1 cellular context compared by ENCODE assay signal in the genomic region with DNA sequence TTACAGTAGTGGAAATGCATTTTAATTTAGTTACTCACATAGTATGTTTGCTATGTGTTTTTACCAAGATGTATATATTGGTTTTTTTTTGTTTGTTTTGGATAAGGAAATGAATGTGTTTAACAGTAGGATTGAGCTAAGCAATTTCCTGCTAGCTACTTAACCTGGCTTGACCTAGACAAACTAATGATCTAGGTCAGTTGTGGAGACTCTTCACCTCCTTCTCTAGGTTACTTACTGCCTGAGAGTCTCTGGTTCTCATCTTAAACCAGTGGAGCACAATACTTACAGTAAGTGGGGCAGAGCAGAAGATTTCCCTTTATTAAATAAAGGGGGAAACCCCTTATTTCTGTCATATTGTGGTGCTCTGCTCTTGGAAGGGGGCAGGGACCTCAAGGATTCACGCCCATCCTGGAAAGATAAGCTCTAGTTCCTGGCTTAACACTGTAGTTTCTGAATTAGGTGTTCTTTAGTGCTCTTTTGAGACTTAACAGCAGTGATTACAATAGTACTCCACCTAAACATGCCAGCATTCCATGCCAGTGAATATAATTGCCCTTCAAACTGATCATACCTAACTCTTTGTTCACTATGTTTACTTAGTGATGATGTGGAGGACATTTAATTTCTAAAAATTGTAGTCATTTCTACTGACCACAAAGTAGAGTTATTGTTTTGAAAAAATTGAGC.
TF ChIP-seq lines count a peak whose summit lies in the region.

No MANE protein-coding gene starts in this region.

TF ChIP-seq in HepG2, 621 proteins besides CTCF, POLR2A, EP300 and RAD21 (continued from another document):
- TF ChIP-seq ZNF782 (CRISPR knock-in tag; IDR thresholded peaks at IDR 0.05; ENCODE audit: borderline replicate concordance) (no peak), KLF6 (CRISPR knock-in tag; IDR thresholded peaks at IDR 0.05) (no peak), SMC3 (IDR thresholded peaks at IDR 0.05; ENCODE audit: low read length) (no peak), ZNF496 (CRISPR knock-in tag; IDR thresholded peaks at IDR 0.05; ENCODE audit: insufficient replicate concordance) (no peak), MTA1 (CRISPR knock-in tag; IDR thresholded peaks at IDR 0.05; ENCODE audit: borderline replicate concordance) (no peak), MED8 (CRISPR knock-in tag; IDR thresholded peaks at IDR 0.05; ENCODE audit: insufficient replicate concordance) (no peak), FOXA1 (IDR thresholded peaks at IDR 0.05) (no peak), FOXA1 (CRISPR knock-in tag; IDR thresholded peaks at IDR 0.05) (no peak), RAD51 (IDR thresholded peaks at IDR 0.05; ENCODE audit: borderline replicate concordance) (no peak), ZC3H13 (CRISPR knock-in tag; IDR thresholded peaks at IDR 0.05) (no peak), ZNF605 (CRISPR knock-in tag; IDR thresholded peaks at IDR 0.05) (no peak), HMG20A (CRISPR knock-in tag; IDR thresholded peaks at IDR 0.05; ENCODE audit: borderline replicate concordance) (no peak), MIER3 (CRISPR knock-in tag; IDR thresholded peaks at IDR 0.05; ENCODE audit: borderline replicate concordance) (no peak), ZNF773 (CRISPR knock-in tag; IDR thresholded peaks at IDR 0.05; ENCODE audit: borderline replicate concordance) (no peak)
- TF ChIP-seq, protein P1, sequence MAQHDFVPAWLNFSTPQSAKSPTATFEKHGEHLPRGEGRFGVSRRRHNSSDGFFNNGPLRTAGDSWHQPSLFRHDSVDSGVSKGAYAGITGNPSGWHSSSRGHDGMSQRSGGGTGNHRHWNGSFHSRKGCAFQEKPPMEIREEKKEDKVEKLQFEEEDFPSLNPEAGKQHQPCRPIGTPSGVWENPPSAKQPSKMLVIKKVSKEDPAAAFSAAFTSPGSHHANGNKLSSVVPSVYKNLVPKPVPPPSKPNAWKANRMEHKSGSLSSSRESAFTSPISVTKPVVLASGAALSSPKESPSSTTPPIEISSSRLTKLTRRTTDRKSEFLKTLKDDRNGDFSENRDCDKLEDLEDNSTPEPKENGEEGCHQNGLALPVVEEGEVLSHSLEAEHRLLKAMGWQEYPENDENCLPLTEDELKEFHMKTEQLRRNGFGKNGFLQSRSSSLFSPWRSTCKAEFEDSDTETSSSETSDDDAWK (CRISPR knock-in tag; IDR thresholded peaks at IDR 0.05) = no peak
TF ChIP-seq in HepG2: peak in this region for 0.
